14 cellular contexts compared by ENCODE assay signal in genomic region chr18:79875931-79876461, GRCh38.
"Had no signal": no experiment of that assay in that cellular context is flagged by ENCODE, and none has a peak within 500 bp of the region (broad histone marks: within the 10 kb centered on the region; RNA-seq: fewer than 3 reads in every experiment).

No MANE protein-coding gene starts in this region.

- H3K36me3 Mint-ChIP-seq: activated naive CD8-positive, alpha-beta T cell treated with anti-CD3 and anti-CD28 coated beads for 36 hours; naive B cell; stimulated activated naive B cell treated with anti-CD40 and anti-IgM and Interleukin-4, amounts not matched to agents 10 μg/mL and 1 μg/mL and 100 μg/mL, for 72 hours; T-cell had no signal

- H3K27me3 ChIP-seq: neural progenitor cell had no signal

- H3K27ac ChIP-seq: neural progenitor cell, parathyroid adenoma, SK-N-MC, tibial nerve had no signal

- H3K4me3 Mint-ChIP-seq: activated naive CD8-positive, alpha-beta T cell treated with anti-CD3 and anti-CD28 coated beads for 36 hours; activated T-cell treated with anti-CD3 and anti-CD28 coated beads, Interleukin-2, amount 50 U/mL, for 72 hours; naive B cell; neural progenitor cell; stimulated activated naive B cell treated with anti-CD40 and anti-IgM and Interleukin-4, amounts not matched to agents 10 μg/mL and 1 μg/mL and 100 μg/mL, for 72 hours; T-cell had no signal

- H3K79me2 ChIP-seq: parathyroid adenoma had no signal

- H3K4me3 ChIP-seq: lung, neural progenitor cell, SK-N-MC, tibial nerve had no signal

- H3K4me2 ChIP-seq: neural progenitor cell had no signal

- H3K4me1 ChIP-seq: parathyroid adenoma had no signal

- H3K9ac ChIP-seq: neural progenitor cell, parathyroid adenoma had no signal

- H3K27ac Mint-ChIP-seq: activated naive CD8-positive, alpha-beta T cell treated with anti-CD3 and anti-CD28 coated beads for 36 hours; activated T-cell treated with anti-CD3 and anti-CD28 coated beads, Interleukin-2, amount 50 U/mL, for 72 hours; naive B cell; neural progenitor cell; stimulated activated naive B cell treated with anti-CD40 and anti-IgM and Interleukin-4, amounts not matched to agents 10 μg/mL and 1 μg/mL and 100 μg/mL, for 72 hours; T-cell had no signal

- H3K36me3 ChIP-seq: neural progenitor cell, tibial nerve had no signal

- H3K4me1 Mint-ChIP-seq: activated naive CD8-positive, alpha-beta T cell treated with anti-CD3 and anti-CD28 coated beads for 36 hours; naive B cell; T-cell had no signal

- H3K27me3 Mint-ChIP-seq: activated naive CD8-positive, alpha-beta T cell treated with anti-CD3 and anti-CD28 coated beads for 36 hours had no signal

- H3K9me3 Mint-ChIP-seq: activated naive CD8-positive, alpha-beta T cell treated with anti-CD3 and anti-CD28 coated beads for 36 hours; activated T-cell treated with anti-CD3 and anti-CD28 coated beads, Interleukin-2, amount 50 U/mL, for 72 hours; neural progenitor cell; T-cell had no signal

- H2AFZ ChIP-seq: neural progenitor cell, parathyroid adenoma had no signal

- DNase-seq: activated CD4-positive, alpha-beta T cell treated with anti-CD3 and anti-CD28 coated beads, Interleukin-2, amount 50 U/mL, for 4 hours; activated naive CD8-positive, alpha-beta T cell treated with anti-CD3 and anti-CD28 coated beads for 36 hours; activated T-cell treated with anti-CD3 and anti-CD28 coated beads, Interleukin-2, amount 50 U/mL, for 72 hours; kidney glomerular epithelial cell; naive B cell; stimulated activated CD4-positive, alpha-beta T cell treated with anti-CD3 and anti-CD28 coated beads, Interleukin-4, amount 100 ng/mL, for 1 hour; stimulated activated naive B cell treated with anti-CD40 and anti-IgM and Interleukin-4, amounts not matched to agents 10 μg/mL and 1 μg/mL and 100 μg/mL, for 72 hours; T-helper 9 cell had no signal
